ENCODE assay signal across 21 cellular contexts in the genomic region with DNA sequence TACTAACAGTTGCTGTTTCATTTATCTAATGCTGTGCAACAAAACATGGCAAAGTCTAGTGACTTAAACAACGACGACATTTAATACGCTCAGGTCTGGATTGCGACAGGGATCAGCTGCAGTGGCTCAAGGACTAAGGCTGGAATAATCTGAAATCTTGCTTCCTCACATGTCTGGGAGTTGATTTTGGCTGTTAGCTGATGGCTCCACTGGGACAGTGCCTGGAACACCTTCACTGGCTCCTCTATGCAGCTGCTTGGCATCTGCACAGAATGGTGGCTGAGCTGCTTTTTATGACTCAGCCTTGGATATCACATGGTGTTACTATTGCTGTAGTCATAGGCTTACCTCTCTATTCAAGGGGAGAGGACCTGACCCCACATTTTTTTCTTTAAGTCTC. TPM values are rescaled to one million over a fixed set of nuclear protein-coding genes. Genes with fewer than 3 reads are reported as not detected.
DNase-seq lines count a peak whose midpoint lies in the region; ATAC-seq, FAIRE-seq and TF ChIP-seq lines count a peak whose summit lies in the region.
"Had no signal": no experiment of that assay in that cellular context is flagged by ENCODE, and none has a peak within 500 bp of the region (broad histone marks: within the 10 kb centered on the region; RNA-seq: fewer than 3 reads in every experiment).

No MANE protein-coding gene starts in this region.

- H3K27ac ChIP-seq in left ventricle myocardium inferior (replicated peaks): no peak overlapping the region
- H3K27ac ChIP-seq in K562 (ENCODE audit: extremely low read depth, low read depth, low read length): no peak overlapping the region
- H3K27ac ChIP-seq in gastroesophageal sphincter: no peak overlapping the region
- H3K27ac ChIP-seq: BLaER1 treated with 17β-estradiol and CSF1 and Interleukin-3, amounts not matched to agents 10 nM and 100 nM; HL-60 had no signal

- no peaks in the 10 kb centered on the region for H3K9me1 ChIP-seq in K562 (ENCODE audit: control insufficient read depth, insufficient read depth, low read length)

- CTCF ChIA-PET in K562 (lab: Yijun Ruan, JAX; ENCODE audit: low intra/inter-chr PET ratio): no interaction called here

- H3K4me3 ChIP-seq in left ventricle myocardium inferior: no peak overlapping the region
- no peak overlapping the region for H3K4me3 ChIP-seq in K562
- no peak overlapping the region for H3K4me3 ChIP-seq in gastroesophageal sphincter
- H3K4me3 ChIP-seq: BLaER1 treated with 17β-estradiol and CSF1 and Interleukin-3, amounts not matched to agents 10 nM and 100 nM had no signal

- 2% methylated on average over 4 of the region's 4 CpGs for WGBS in K562 (ENCODE audit: insufficient coverage, low coverage, missing lambda C conversion rate)
- WGBS in gastroesophageal sphincter (ENCODE audit: low coverage in 1 of 2), 2 donors: 66 to 72% methylated on average over 4 of the region's 4 CpGs

- H2AFZ ChIP-seq in K562 (ENCODE audit: low read depth, low read length): no peak overlapping the region

- in situ Hi-C loops in K562 (cut with MboI): no loop called here

- no peaks in the 10 kb centered on the region for H3K79me2 ChIP-seq in K562 (ENCODE audit: control insufficient read depth, insufficient read depth, low read length)

- H3K4me2 ChIP-seq in K562 (ENCODE audit: insufficient read depth, low read length): no peak overlapping the region
- H3K4me2 ChIP-seq: BLaER1 treated with 17β-estradiol and CSF1 and Interleukin-3, amounts not matched to agents 10 nM and 100 nM had no signal

- no peaks in the 10 kb centered on the region for H3K36me3 Mint-ChIP-seq in T-helper 2 cell treated with Interferon-gamma antibody and Interleukin-4, amounts not matched to agents 5 μg/mL and 100 μg/mL, for 36 hours (ENCODE audit: low read depth)
- H3K36me3 Mint-ChIP-seq: CD8-positive, alpha-beta T cell; IgD-negative memory B cell had no signal

- H3K4me1 Mint-ChIP-seq in T-helper 2 cell treated with Interferon-gamma antibody and Interleukin-4, amounts not matched to agents 5 μg/mL and 100 μg/mL, for 36 hours (ENCODE audit: low read depth): no peaks in the 10 kb centered on the region
- H3K4me1 Mint-ChIP-seq: H9, IgD-negative memory B cell had no signal

- intact Hi-C loops in left ventricle myocardium superior (cut with micrococcal nuclease): no loop called here
- intact Hi-C loops in left ventricle myocardium inferior (cut with micrococcal nuclease): no loop called here
- intact Hi-C loops in K562 (cut with micrococcal nuclease): no loop called here

- H3K9ac ChIP-seq in K562 (ENCODE audit: insufficient read depth in 1 of 2, low read depth in 2 of 2, low read length in 2 of 2): no peak overlapping the region
- H3K9ac ChIP-seq: BLaER1 treated with 17β-estradiol and CSF1 and Interleukin-3, amounts not matched to agents 10 nM and 100 nM had no signal

- H3K4me1 ChIP-seq in left ventricle myocardium inferior (no peaks in the 10 kb centered on the region), K562 (replicated peaks in 1 of 2; ENCODE audit: control insufficient read depth in 2 of 2, insufficient read depth in 2 of 2, low read length in 2 of 2) (no peaks in the 10 kb centered on the region), gastroesophageal sphincter (no peaks in the 10 kb centered on the region)

- H3K9me3 ChIP-seq in left ventricle myocardium inferior (replicated peaks) (peaks cover 9% of the 10 kb centered on the region), K562 (replicated peaks; ENCODE audit: control insufficient read depth, insufficient read depth, low read depth, low read length) (no peaks in the 10 kb centered on the region), gastroesophageal sphincter (peaks cover 0 to 9% (median 0%) of the 10 kb centered on the region in 3 donors)

- DNase-seq in left ventricle myocardium superior: peak; percentile 41
- no peak for DNase-seq in left ventricle myocardium inferior
- DNase-seq in K562 (ENCODE audit: extremely low read depth in 1 of 4, low spot score in 3 of 4): no peak
- no peak for DNase-seq in T-helper 2 cell treated with Interferon-gamma antibody and Interleukin-4, amounts not matched to agents 5 μg/mL and 100 μg/mL, for 36 hours (ENCODE audit: low spot score)
- no peak for DNase-seq in HT-29 (ENCODE audit: low spot score)
- DNase-seq: Calu3; CD8-positive, alpha-beta T cell; DMS53; EL; H9; Kasumi-1; NCI-H1105 treated with DMSO at 0.1 percent for 48 hours; NCI-H1694; NCI-H510A; NCI-H774 had no signal

- no peak overlapping the region for H3K27ac Mint-ChIP-seq in T-helper 2 cell treated with Interferon-gamma antibody and Interleukin-4, amounts not matched to agents 5 μg/mL and 100 μg/mL, for 36 hours
- H3K27ac Mint-ChIP-seq: CD8-positive, alpha-beta T cell; IgD-negative memory B cell had no signal

- TF ChIP-seq RAD21 in K562 (CRISPR knock-in tag; conservative IDR thresholded peaks at IDR 0.05 in 1 of 2, IDR thresholded peaks at IDR 0.05 in 1 of 2): no peak

- no peak overlapping the region for H3K4me3 Mint-ChIP-seq in T-helper 2 cell treated with Interferon-gamma antibody and Interleukin-4, amounts not matched to agents 5 μg/mL and 100 μg/mL, for 36 hours
- H3K4me3 Mint-ChIP-seq: CD8-positive, alpha-beta T cell; H9 had no signal

- H4K20me1 ChIP-seq in K562 (replicated peaks; ENCODE audit: control insufficient read depth, insufficient read depth, low read length): no peaks in the 10 kb centered on the region
- H4K20me1 ChIP-seq: BLaER1 treated with 17β-estradiol and CSF1 and Interleukin-3, amounts not matched to agents 10 nM and 100 nM had no signal

- no TSS peak for BruUV-seq in K562 (replicated peaks; lab: Mats Ljungman, UMichigan)

- peaks cover 4% of the 10 kb centered on the region for H3K9me3 Mint-ChIP-seq in T-helper 2 cell treated with Interferon-gamma antibody and Interleukin-4, amounts not matched to agents 5 μg/mL and 100 μg/mL, for 36 hours
- H3K9me3 Mint-ChIP-seq: CD8-positive, alpha-beta T cell had no signal

- POLR2A ChIA-PET in K562 (lab: Yijun Ruan, JAX): no interaction called here

- no peak for TF ChIP-seq POLR2A in K562 (conservative IDR thresholded peaks at IDR 0.05)
- TF ChIP-seq POLR2A in gastroesophageal sphincter (IDR thresholded peaks at IDR 0.05): no peak

- no peaks in the 10 kb centered on the region for H3K36me3 ChIP-seq in left ventricle myocardium inferior
- H3K36me3 ChIP-seq in K562 (ENCODE audit: control insufficient read depth, insufficient read depth, low read length): no peaks in the 10 kb centered on the region
- H3K36me3 ChIP-seq in gastroesophageal sphincter: no peaks in the 10 kb centered on the region
- H3K36me3 ChIP-seq: BLaER1 treated with 17β-estradiol and CSF1 and Interleukin-3, amounts not matched to agents 10 nM and 100 nM had no signal

- TF ChIP-seq CTCF in left ventricle myocardium inferior (IDR thresholded peaks at IDR 0.05; ENCODE audit: borderline replicate concordance) (no peak), K562 (IDR thresholded peaks at IDR 0.05 in 2 of 3, conservative IDR thresholded peaks at IDR 0.05 in 1 of 3; ENCODE audit: insufficient read depth in 2 of 3, low read depth in 1 of 3, low read length in 3 of 3) (no peak), gastroesophageal sphincter (IDR thresholded peaks at IDR 0.05) (no peak)

- no peak for FAIRE-seq in K562 (lab: Jason Lieb, UNC)
- FAIRE-seq: RCC 7860 had no signal

- no peaks in the 10 kb centered on the region for H3K27me3 Mint-ChIP-seq in T-helper 2 cell treated with Interferon-gamma antibody and Interleukin-4, amounts not matched to agents 5 μg/mL and 100 μg/mL, for 36 hours (ENCODE audit: low read depth)
- H3K27me3 Mint-ChIP-seq: IgD-negative memory B cell had no signal

- ATAC-seq in left ventricle myocardium superior (peak; percentile 75), K562 (peak; percentile 37; the same call in 2 of the 3 replicates), gastroesophageal sphincter (peak; percentile 19), HG03565 (IDR thresholded peaks at IDR 0.05; ENCODE audit: unreplicated experiment) (no peak)
- ATAC-seq: CD8-positive, alpha-beta T cell had no signal

- TF ChIP-seq EP300 in K562 (IDR thresholded peaks at IDR 0.05; ENCODE audit: low read length) (no peak), gastroesophageal sphincter (IDR thresholded peaks at IDR 0.05) (no peak)

- H3K27me3 ChIP-seq in left ventricle myocardium inferior (ENCODE audit: low read depth): no peaks in the 10 kb centered on the region
- no peaks in the 10 kb centered on the region; a peak in 1 of 5 replicates for H3K27me3 ChIP-seq in K562 (ENCODE audit: control insufficient read depth in 2 of 2, insufficient read depth in 2 of 2, low read length in 2 of 2)
- H3K27me3 ChIP-seq in gastroesophageal sphincter: no peaks in the 10 kb centered on the region
- H3K27me3 ChIP-seq: BLaER1 treated with 17β-estradiol and CSF1 and Interleukin-3, amounts not matched to agents 10 nM and 100 nM had no signal

TF ChIP-seq in K562, 482 proteins besides CTCF, POLR2A, EP300 and RAD21 (continues in another document):
- TF ChIP-seq ZNF175 (CRISPR knock-in tag; IDR thresholded peaks at IDR 0.05; ENCODE audit: low read depth) (no peak), ZNF584 (CRISPR knock-in tag; IDR thresholded peaks at IDR 0.05; ENCODE audit: low read depth) (no peak), HDAC8 (tag; IDR thresholded peaks at IDR 0.05) (no peak), TCF7L2 (IDR thresholded peaks at IDR 0.05; ENCODE audit: low read depth, low read length) (no peak), C11orf30 (IDR thresholded peaks at IDR 0.05; ENCODE audit: low read depth) (no peak)

RNA-seq across cellular contexts. Expression of gene BTG3, which starts 24.0 kb away (rescaled TPM):
- 5.5 TPM for total RNA-seq in left ventricle myocardium superior
- total RNA-seq in left ventricle myocardium inferior: 5.3 TPM
- total RNA-seq in K562 (2011; cell fraction: chromatin; rRNA removed; ENCODE audit: low replicate concordance): 21.9 and 68.0 TPM in 2 replicates
- 11.2 and 22.0 TPM in 2 replicates for total RNA-seq in K562 (2011; cell fraction: nucleolus; rRNA removed)
- total RNA-seq in K562 (2011; cell fraction: nucleoplasm; rRNA removed): 33.2 and 41.1 TPM in 2 replicates
- total RNA-seq in K562 (2014; rRNA removed): 23.4 and 30.6 TPM in 2 replicates
- total RNA-seq in K562 (2014; rRNA removed; fragmentation: Illumina TruSeq; extraction: Trizol): 30.6 and 33.1 TPM in 2 replicates
- total RNA-seq in K562 (2015; rRNA removed; fragmentation: Illumina TruSeq; extraction: Trizol): 23.1 and 23.2 TPM in 2 replicates
- total RNA-seq in K562 (2021): 27.3 and 29.5 TPM in 2 replicates
- 39.3 and 43.0 TPM in 2 replicates for polyA plus RNA-seq in K562 (2011; rRNA removed)
- 9.0 and 15.2 TPM in 2 replicates for polyA plus RNA-seq in K562 (2011; cell fraction: cytosol; rRNA removed)
- polyA plus RNA-seq in K562 (2011; cell fraction: nucleus; rRNA removed): 28.5 and 37.2 TPM in 2 replicates
- polyA plus RNA-seq in K562 (2012): 14.3 and 17.0 TPM in 2 replicates
- polyA plus RNA-seq in K562 (2014; fragmentation: Illumina TruSeq; extraction: Trizol): 29.7 and 30.7 TPM in 2 replicates
- 10 to 100 TPM; 11.7 to 13.7 TPM for polyA plus RNA-seq in K562 (2014; fragmentation: Nextera tagmentation; extraction: Ambion mirVana)
- 26.8 and 41.4 TPM in 2 replicates for polyA plus RNA-seq in K562 (2014; rRNA removed)
- 31.2 and 32.8 TPM in 2 replicates for polyA minus RNA-seq in K562 (2011; rRNA and poly(A)+ RNA removed)
- 9.1 and 10.3 TPM in 2 replicates for polyA minus RNA-seq in K562 (2011; cell fraction: cytosol; rRNA and poly(A)+ RNA removed)
- polyA minus RNA-seq in K562 (2011; cell fraction: nucleus; rRNA and poly(A)+ RNA removed): 48.3 and 78.8 TPM in 2 replicates
- total RNA-seq in gastroesophageal sphincter: 10 to 100 TPM; 23.1 to 52.0 (median 38.8) TPM
- 2.0 and 7.0 TPM in 2 replicates for total RNA-seq in HT-29 (2014; rRNA removed; shearing (Covaris generic))
